Comparison of ENCODE assay signal across 15 cellular contexts in genomic region chr1:214002060-214002459, GRCh38. TPM values are rescaled to one million over a fixed set of nuclear protein-coding genes. Genes with fewer than 3 reads are reported as not detected.
DNase-seq lines count a peak whose midpoint lies in the region; ATAC-seq and TF ChIP-seq lines count a peak whose summit lies in the region.
"Had no signal": no experiment of that assay in that cellular context is flagged by ENCODE, and none has a peak within 500 bp of the region (broad histone marks: within the 10 kb centered on the region; RNA-seq: fewer than 3 reads in every experiment).

No MANE protein-coding gene starts in this region.

- no peaks in the 10 kb centered on the region for H3K27me3 Mint-ChIP-seq in GM23338 (ENCODE audit: insufficient read depth, low read depth, poor library complexity)

- TF ChIP-seq CTCF in GM23338 (conservative IDR thresholded peaks at IDR 0.05; ENCODE audit: low read depth in 2 of 2) = no peak
- no peak for TF ChIP-seq CTCF in tibial artery (IDR thresholded peaks at IDR 0.05)

- H3K9me3 ChIP-seq in tibial artery = no peaks in the 10 kb centered on the region
- H3K9me3 ChIP-seq: vagina had no signal

- ATAC-seq in GM23338 (no peak), HG03108 (IDR thresholded peaks at IDR 0.05; ENCODE audit: unreplicated experiment) (no peak), GM19023 (IDR thresholded peaks at IDR 0.05; ENCODE audit: unreplicated experiment) (no peak)
- ATAC-seq: Right ventricle myocardium inferior; stimulated activated naive CD8-positive, alpha-beta T cell treated with anti-CD3 and anti-CD28 coated beads, Interleukin-15, Interleukin-2, amounts not matched to agents 100 U/mL and 50 U/mL, for 24 hours had no signal

- H3K79me2 ChIP-seq in GM23338 (replicated peaks; ENCODE audit: insufficient read depth) = no peaks in the 10 kb centered on the region
- H3K79me2 ChIP-seq: parathyroid adenoma had no signal

- DNase-seq in GM23338 (ENCODE audit: low spot score) (no peak), NCI-H2029 treated with DMSO at 0.1 percent for 48 hours (lab: John Stamatoyannopoulos, UW) (peak; percentile 51), SHP77 treated with DMSO at 0.1 percent for 48 hours (lab: John Stamatoyannopoulos, UW) (peak; percentile 93), left kidney (ENCODE audit: low read depth, low spot score) (peak; percentile 19), kidney glomerular epithelial cell (lab: John Stamatoyannopoulos, UW) (no peak), tibial artery (no peak)
- DNase-seq: activated CD4-positive, alpha-beta T cell treated with anti-CD3 and anti-CD28 coated beads, Interleukin-2, amount 50 U/mL, for 4 hours; DMS79 treated with DMSO at 0.1 percent for 48 hours; stimulated activated naive CD8-positive, alpha-beta T cell treated with anti-CD3 and anti-CD28 coated beads, Interleukin-15, Interleukin-2, amounts not matched to agents 100 U/mL and 50 U/mL, for 24 hours had no signal

- H3K27me3 ChIP-seq in GM23338 (ENCODE audit: insufficient read depth) (no peaks in the 10 kb centered on the region), tibial artery (peaks cover 0 to 4% of the 10 kb centered on the region in 2 donors)
- H3K27me3 ChIP-seq: vagina had no signal

- no peaks in the 10 kb centered on the region for H3K36me3 Mint-ChIP-seq in GM23338 (ENCODE audit: low read depth)

- H3K4me1 ChIP-seq in GM23338 (ENCODE audit: insufficient read depth) = peaks cover 16% of the 10 kb centered on the region
- no peaks in the 10 kb centered on the region for H3K4me1 ChIP-seq in tibial artery
- H3K4me1 ChIP-seq: parathyroid adenoma, vagina had no signal

- no peaks in the 10 kb centered on the region for H3K9me3 Mint-ChIP-seq in GM23338
- H3K9me3 Mint-ChIP-seq: activated T-helper 1 cell treated with anti-CD3 and anti-CD28 coated beads, Interleukin-12 subunit alpha, Interleukin-12 subunit beta, Interleukin-2, Interleukin-4 antibody, amounts not matched to agents 30 ng/mL and 10 ng/mL and 1 ng/mL, durations not matched to agents 14 hours and 24 hours and 36 hours had no signal

- 0 out of 2 replicates have a peak overlapping the region, but pooled peaks have one; percentile 13 for H3K4me2 ChIP-seq in GM23338

- no peak overlapping the region for H3K27ac Mint-ChIP-seq in GM23338
- H3K27ac Mint-ChIP-seq: activated T-helper 1 cell treated with anti-CD3 and anti-CD28 coated beads, Interleukin-12 subunit alpha, Interleukin-12 subunit beta, Interleukin-2, Interleukin-4 antibody, amounts not matched to agents 30 ng/mL and 10 ng/mL and 1 ng/mL, durations not matched to agents 14 hours and 24 hours and 36 hours had no signal

- H3K4me3 ChIP-seq in GM23338 (no peak overlapping the region), tibial artery (no peak overlapping the region)
- H3K4me3 ChIP-seq: vagina had no signal

- H3K4me1 Mint-ChIP-seq in GM23338 = peaks cover 15% of the 10 kb centered on the region

- H3K36me3 ChIP-seq in GM23338 (ENCODE audit: insufficient read depth) = no peaks in the 10 kb centered on the region
- no peaks in the 10 kb centered on the region for H3K36me3 ChIP-seq in tibial artery
- H3K36me3 ChIP-seq: vagina had no signal

- H3K4me3 Mint-ChIP-seq in GM23338 = no peak overlapping the region
- H3K4me3 Mint-ChIP-seq: activated T-helper 1 cell treated with anti-CD3 and anti-CD28 coated beads, Interleukin-12 subunit alpha, Interleukin-12 subunit beta, Interleukin-2, Interleukin-4 antibody, amounts not matched to agents 30 ng/mL and 10 ng/mL and 1 ng/mL, durations not matched to agents 14 hours and 24 hours and 36 hours had no signal

- H2AFZ ChIP-seq in GM23338 = no peak overlapping the region
- H2AFZ ChIP-seq: parathyroid adenoma had no signal

- H3K9me2 ChIP-seq in GM23338 (ENCODE audit: insufficient read depth) = no peaks in the 10 kb centered on the region

- no peaks in the 10 kb centered on the region for H3F3A ChIP-seq in GM23338 (replicated peaks; ENCODE audit: low read depth)

- H4K20me1 ChIP-seq in GM23338 (replicated peaks; ENCODE audit: insufficient read depth) = no peaks in the 10 kb centered on the region

- intact Hi-C loops in tibial artery (cut with DNase I; ENCODE audit: low total_unique reads) = no loop called here

- H3K27ac ChIP-seq in GM23338 (ENCODE audit: low read depth) (no peak overlapping the region), tibial artery (no peak overlapping the region)
- H3K27ac ChIP-seq: parathyroid adenoma, vagina had no signal

TF ChIP-seq in GM23338, 12 proteins besides CTCF, POLR2A, EP300 and RAD21:
- TF ChIP-seq CREB1 (CRISPR knock-in tag; IDR thresholded peaks at IDR 0.05; ENCODE audit: low read depth) = no peak
- TF ChIP-seq EZH2phosphoT487 (IDR thresholded peaks at IDR 0.05; ENCODE audit: unreplicated experiment) = no peak
- TF ChIP-seq POLR2AphosphoS5 (IDR thresholded peaks at IDR 0.05; ENCODE audit: low read depth) = no peak
- TF ChIP-seq NANOG (IDR thresholded peaks at IDR 0.05; ENCODE audit: borderline replicate concordance) = no peak

RNA-seq across cellular contexts. Expression of gene PROX1, which starts 14.3 kb away (rescaled TPM):
- 0.39 and 0.49 TPM in 2 replicates for total RNA-seq in GM23338 (2014; rRNA removed; shearing (Covaris generic))
- polyA plus RNA-seq in GM23338 (2016; fragmentation: Nextera tagmentation; extraction: Ambion mirVana) = 0.66 and 0.92 TPM in 2 replicates
- total RNA-seq: activated T-helper 1 cell treated with anti-CD3 and anti-CD28 coated beads, Interleukin-12 subunit alpha, Interleukin-12 subunit beta, Interleukin-2, Interleukin-4 antibody, amounts not matched to agents 30 ng/mL and 10 ng/mL and 1 ng/mL, durations not matched to agents 14 hours and 24 hours and 36 hours had no signal

Comparison
In these comparisons a context has a peak if more than half of its experiments do, and no peak if none do; other contexts are left out.
1. DNase-seq: peak in NCI-H2029 treated with DMSO at 0.1 percent for 48 hours (single experiment), SHP77 treated with DMSO at 0.1 percent for 48 hours (single experiment) and left kidney (single experiment); none in GM23338 (single experiment), kidney glomerular epithelial cell (single experiment) and tibial artery (0 of 2).